ENCODE assay signal across 13 cellular contexts in genomic region chr21:32131960-32132359, GRCh38.
DNase-seq lines count a peak whose midpoint lies in the region; ATAC-seq, FAIRE-seq and TF ChIP-seq lines count a peak whose summit lies in the region.
"Had no signal": no experiment of that assay in that cellular context is flagged by ENCODE, and none has a peak within 500 bp of the region (broad histone marks: within the 10 kb centered on the region; RNA-seq: fewer than 3 reads in every experiment).

No MANE protein-coding gene starts in this region.

- H3K27ac ChIP-seq in left ventricle myocardium inferior (replicated peaks) (no peak overlapping the region), astrocyte (ENCODE audit: low read depth, low read length) (no peak overlapping the region)
- H3K27ac ChIP-seq: upper lobe of right lung had no signal

- no peak overlapping the region for H3K4me3 Mint-ChIP-seq in astrocyte (ENCODE audit: unreplicated experiment)
- H3K4me3 Mint-ChIP-seq in stimulated activated naive B cell treated with anti-CD40 and anti-IgM and Interleukin-4, amounts not matched to agents 10 μg/mL and 1 μg/mL and 100 μg/mL, for 72 hours: no peak overlapping the region
- H3K4me3 Mint-ChIP-seq: T-helper 1 cell treated with Interleukin-12 subunit alpha and Interleukin-12 subunit beta and Interleukin-4 antibody, amounts not matched to agents 30 μg/mL and 1 μg/mL, for 36 hours had no signal

- H2AFZ ChIP-seq in astrocyte (ENCODE audit: low read depth, low read length): no peak overlapping the region

- peak; percentile 64 for ATAC-seq in Right ventricle myocardium inferior
- ATAC-seq in stimulated activated naive B cell treated with anti-CD40 and anti-IgM and Interleukin-4, amounts not matched to agents 10 μg/mL and 1 μg/mL and 100 μg/mL, for 72 hours (replicated peaks): no peak
- ATAC-seq: upper lobe of right lung had no signal

- H3K36me3 Mint-ChIP-seq in astrocyte (ENCODE audit: low read depth, unreplicated experiment): no peaks in the 10 kb centered on the region
- H3K36me3 Mint-ChIP-seq in stimulated activated naive B cell treated with anti-CD40 and anti-IgM and Interleukin-4, amounts not matched to agents 10 μg/mL and 1 μg/mL and 100 μg/mL, for 72 hours: no peaks in the 10 kb centered on the region

- H3K27ac Mint-ChIP-seq in astrocyte (ENCODE audit: unreplicated experiment): no peak overlapping the region
- no peak overlapping the region for H3K27ac Mint-ChIP-seq in stimulated activated naive B cell treated with anti-CD40 and anti-IgM and Interleukin-4, amounts not matched to agents 10 μg/mL and 1 μg/mL and 100 μg/mL, for 72 hours
- H3K27ac Mint-ChIP-seq: T-helper 1 cell treated with Interleukin-12 subunit alpha and Interleukin-12 subunit beta and Interleukin-4 antibody, amounts not matched to agents 30 μg/mL and 1 μg/mL, for 36 hours had no signal

- no peaks in the 10 kb centered on the region for H3K79me2 ChIP-seq in astrocyte (ENCODE audit: insufficient read depth, low read length)

- peaks cover 5% of the 10 kb centered on the region for H3K9me3 Mint-ChIP-seq in astrocyte (ENCODE audit: unreplicated experiment)
- peaks cover 10 to 16% of the 10 kb centered on the region in 2 donors for H3K9me3 Mint-ChIP-seq in stimulated activated naive B cell treated with anti-CD40 and anti-IgM and Interleukin-4, amounts not matched to agents 10 μg/mL and 1 μg/mL and 100 μg/mL, for 72 hours

- H3K9me3 ChIP-seq in left ventricle myocardium inferior (replicated peaks) (peaks cover 14% of the 10 kb centered on the region), astrocyte (ENCODE audit: insufficient read depth, low read depth, low read length) (no peaks in the 10 kb centered on the region)
- H3K9me3 ChIP-seq: upper lobe of right lung had no signal

- peaks cover 11% of the 10 kb centered on the region for H3K4me1 Mint-ChIP-seq in astrocyte (ENCODE audit: low read depth, unreplicated experiment)
- peaks cover 0 to 2% of the 10 kb centered on the region in 2 donors for H3K4me1 Mint-ChIP-seq in stimulated activated naive B cell treated with anti-CD40 and anti-IgM and Interleukin-4, amounts not matched to agents 10 μg/mL and 1 μg/mL and 100 μg/mL, for 72 hours

- no peaks in the 10 kb centered on the region for H4K20me1 ChIP-seq in astrocyte (ENCODE audit: insufficient read depth, low read length)

- no peak for DNase-seq in Right ventricle myocardium inferior (ENCODE audit: missing footprints)
- no peak for DNase-seq in left ventricle myocardium inferior
- peak; percentile 23 for DNase-seq in astrocyte (ENCODE audit: low read depth)
- peak; percentile 42 for DNase-seq in iris pigment epithelial cell (ENCODE audit: low read depth)
- DNase-seq in hepatic stellate cell (ENCODE audit: low spot score): no peak
- DNase-seq in germinal center (ENCODE audit: low spot score): no peak
- DNase-seq in stimulated activated naive B cell treated with anti-CD40 and anti-IgM and Interleukin-4, amounts not matched to agents 10 μg/mL and 1 μg/mL and 100 μg/mL, for 72 hours: no peak
- no peak for DNase-seq in DMS114 treated with DMSO at 0.1 percent for 48 hours (lab: John Stamatoyannopoulos, UW; ENCODE audit: unreplicated experiment)
- DNase-seq: GOT3, upper lobe of right lung had no signal

- no peak overlapping the region for H3K4me2 ChIP-seq in astrocyte (ENCODE audit: low read length)

- H3K27me3 Mint-ChIP-seq in astrocyte (ENCODE audit: low read depth, unreplicated experiment): peaks cover 10% of the 10 kb centered on the region
- H3K27me3 Mint-ChIP-seq in stimulated activated naive B cell treated with anti-CD40 and anti-IgM and Interleukin-4, amounts not matched to agents 10 μg/mL and 1 μg/mL and 100 μg/mL, for 72 hours: peaks cover 14 to 23% of the 10 kb centered on the region in 2 donors

- H3K36me3 ChIP-seq in left ventricle myocardium inferior (no peaks in the 10 kb centered on the region), astrocyte (ENCODE audit: insufficient read depth, low read length) (no peaks in the 10 kb centered on the region)
- H3K36me3 ChIP-seq: upper lobe of right lung had no signal

- TF ChIP-seq CTCF in left ventricle myocardium inferior (IDR thresholded peaks at IDR 0.05; ENCODE audit: borderline replicate concordance) (no peak), astrocyte (IDR thresholded peaks at IDR 0.05; ENCODE audit: insufficient read depth, low read depth, low read length) (no peak)

- H3K27me3 ChIP-seq in left ventricle myocardium inferior (ENCODE audit: low read depth): no peaks in the 10 kb centered on the region
- H3K27me3 ChIP-seq in astrocyte (ENCODE audit: insufficient read depth, low read length): no peaks in the 10 kb centered on the region
- H3K27me3 ChIP-seq: upper lobe of right lung had no signal

- intact Hi-C loops in Right ventricle myocardium inferior (cut with DNase I) (no loop called here), left ventricle myocardium inferior (cut with micrococcal nuclease) (no loop called here)

- H3K4me3 ChIP-seq in left ventricle myocardium inferior (no peak overlapping the region), astrocyte (ENCODE audit: insufficient read depth, low read depth, low read length) (no peak overlapping the region)
- H3K4me3 ChIP-seq: upper lobe of right lung had no signal

- FAIRE-seq in astrocyte (lab: Jason Lieb, UNC): no peak
- FAIRE-seq: endothelial cell of umbilical vein, G401.6 had no signal

- H3K9ac ChIP-seq in astrocyte (ENCODE audit: low read length): no peak overlapping the region

- H3K4me1 ChIP-seq in left ventricle myocardium inferior (peaks cover 23% of the 10 kb centered on the region), astrocyte (ENCODE audit: insufficient read depth, low read length) (peaks cover 8% of the 10 kb centered on the region)
- H3K4me1 ChIP-seq: upper lobe of right lung had no signal

Comparison
In these comparisons a context has a peak if more than half of its experiments do, and no peak if none do; other contexts are left out.
1. DNase-seq: peak in astrocyte (single experiment) and iris pigment epithelial cell (single experiment); none in Right ventricle myocardium inferior (single experiment), left ventricle myocardium inferior (single experiment), hepatic stellate cell (single experiment), germinal center (single experiment), stimulated activated naive B cell treated with anti-CD40 and anti-IgM and Interleukin-4, amounts not matched to agents 10 μg/mL and 1 μg/mL and 100 μg/mL, for 72 hours (single experiment) and DMS114 treated with DMSO at 0.1 percent for 48 hours (single experiment).